8 cellular contexts compared by ENCODE assay signal in the genomic region with DNA sequence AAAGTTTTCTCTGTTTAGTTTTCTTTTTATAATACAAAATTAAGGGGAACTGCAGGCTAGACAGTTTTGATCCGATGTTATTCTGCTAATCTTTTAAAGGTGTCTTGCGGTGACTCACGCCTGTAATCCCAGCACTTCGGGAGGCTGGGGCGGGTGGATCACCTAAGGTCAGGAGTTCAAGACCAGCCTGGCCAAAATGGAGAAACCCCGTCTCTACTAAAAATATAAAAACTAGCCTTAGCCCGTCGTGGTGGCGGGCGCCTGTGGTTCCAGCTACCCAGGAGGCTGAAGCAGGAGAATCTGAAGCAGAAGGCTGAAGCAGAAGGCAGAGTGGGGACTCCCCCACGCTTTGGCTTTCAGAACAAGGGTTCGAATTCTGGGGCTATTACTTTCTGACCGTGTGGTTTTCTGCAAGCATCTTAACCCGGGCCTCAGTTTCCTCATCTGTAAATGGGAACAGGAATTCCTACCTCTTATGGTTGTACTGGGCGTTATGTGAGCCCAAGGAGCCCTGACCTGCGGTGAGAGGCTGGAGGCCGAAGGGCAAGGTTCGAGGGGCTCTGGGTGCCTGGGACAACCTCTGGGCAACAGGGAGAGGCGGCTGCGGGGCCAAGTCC. TPM values are rescaled to one million over a fixed set of nuclear protein-coding genes. Genes with fewer than 3 reads are reported as not detected.
DNase-seq lines count a peak whose midpoint lies in the region; ATAC-seq and TF ChIP-seq lines count a peak whose summit lies in the region.

No MANE protein-coding gene starts in this region.

- no peaks in the 10 kb centered on the region for H3K27me3 Mint-ChIP-seq in CD8-positive, alpha-beta T cell (ENCODE audit: low read depth)
- peaks cover 14% of the 10 kb centered on the region for H3K27me3 Mint-ChIP-seq in endothelial cell (ENCODE audit: unreplicated experiment)

- peaks cover 30% of the 10 kb centered on the region for H3K4me1 Mint-ChIP-seq in CD8-positive, alpha-beta T cell (ENCODE audit: low read depth)
- H3K4me1 Mint-ChIP-seq in endothelial cell (ENCODE audit: unreplicated experiment), result peaks cover 20% of the 10 kb centered on the region

- peaks cover 4% of the 10 kb centered on the region for H3K9me3 ChIP-seq in CD8-positive, alpha-beta T cell (ENCODE audit: low read length)
- no peaks in the 10 kb centered on the region for H3K9me3 ChIP-seq in NT2/D1 (ENCODE audit: insufficient read depth, low read length)
- H3K9me3 ChIP-seq in neuron (ENCODE audit: low read length), result no peaks in the 10 kb centered on the region

- H3K9me3 Mint-ChIP-seq in CD8-positive, alpha-beta T cell, result peaks cover 9% of the 10 kb centered on the region
- H3K9me3 Mint-ChIP-seq in endothelial cell (ENCODE audit: unreplicated experiment), result no peaks in the 10 kb centered on the region

- H3K27me3 ChIP-seq in CD8-positive, alpha-beta T cell (ENCODE audit: insufficient read depth, low read length), result no peaks in the 10 kb centered on the region
- H3K27me3 ChIP-seq in NT2/D1 (ENCODE audit: insufficient read depth, insufficient read length) (no peaks in the 10 kb centered on the region), neuron (ENCODE audit: insufficient read depth, low read length) (no peaks in the 10 kb centered on the region)

- DNase-seq in CD8-positive, alpha-beta T cell, result peak in 1 of 7 experiments; percentile 58
- no peak for DNase-seq in NT2/D1 (ENCODE audit: low read depth, low spot score)
- DNase-seq in endothelial cell (ENCODE audit: low spot score), result no peak
- DNase-seq in NCI-H526 (lab: John Stamatoyannopoulos, UW), result no peak
- DNase-seq in LoVo (ENCODE audit: low spot score), result no peak

- no peaks in the 10 kb centered on the region for H3K36me3 ChIP-seq in CD8-positive, alpha-beta T cell (ENCODE audit: insufficient read depth, low read length)
- H3K36me3 ChIP-seq in NT2/D1 (ENCODE audit: insufficient read depth, insufficient read length, low read length) (peaks cover 20% of the 10 kb centered on the region), neuron (ENCODE audit: insufficient read depth, low read length) (peaks cover 3% of the 10 kb centered on the region)

- peak overlapping the region; percentile 97 for H3K27ac Mint-ChIP-seq in CD8-positive, alpha-beta T cell
- H3K27ac Mint-ChIP-seq in endothelial cell (ENCODE audit: unreplicated experiment), result peak overlapping the region; percentile 99

- no peak for TF ChIP-seq CTCF in CD8-positive, alpha-beta T cell (IDR thresholded peaks at IDR 0.05)
- no peak for TF ChIP-seq CTCF in endothelial cell (IDR thresholded peaks at IDR 0.05; ENCODE audit: unreplicated experiment)

- intact Hi-C loops in CD8-positive, alpha-beta T cell (cut with DNase I, micrococcal nuclease), result loop anchor here (2.0 to 10.0 kb wide), 9 partner anchors 142 to 1310 kb away; partner anchors contain the start of genes AMFR (in 1 of the 2), CCDC102A (in 1 of the 2), CIAPIN1 (in 1 of the 2) and COQ9 (in 1 of the 2)

- H2AFZ ChIP-seq in neuron (ENCODE audit: low read depth, low read length), result peak overlapping the region; percentile 24

- H3K4me3 ChIP-seq in CD8-positive, alpha-beta T cell (ENCODE audit: low read depth, low read length), result peak overlapping the region; percentile 79
- H3K4me3 ChIP-seq in NT2/D1 (ENCODE audit: insufficient read length, low read depth) (peak overlapping the region; percentile 92), neuron (ENCODE audit: low read length) (peak overlapping the region; percentile 77)

- peaks cover 21% of the 10 kb centered on the region for H3K4me1 ChIP-seq in CD8-positive, alpha-beta T cell (ENCODE audit: insufficient read depth, low read length)
- H3K4me1 ChIP-seq in NT2/D1 (ENCODE audit: insufficient read depth, insufficient read length), result peaks cover 6% of the 10 kb centered on the region
- H3K4me1 ChIP-seq in neuron (ENCODE audit: insufficient read depth, low read length), result peaks cover 17% of the 10 kb centered on the region

- peaks cover 10% of the 10 kb centered on the region for H3K36me3 Mint-ChIP-seq in CD8-positive, alpha-beta T cell
- no peaks in the 10 kb centered on the region for H3K36me3 Mint-ChIP-seq in endothelial cell (ENCODE audit: low read depth, unreplicated experiment)

- ATAC-seq in CD8-positive, alpha-beta T cell, result no peak
- no peak for ATAC-seq in GM18858 (IDR thresholded peaks at IDR 0.05; ENCODE audit: unreplicated experiment)
- no peak for ATAC-seq in HG03460 (IDR thresholded peaks at IDR 0.05; ENCODE audit: unreplicated experiment)

- H3K27ac ChIP-seq in CD8-positive, alpha-beta T cell (ENCODE audit: low read depth, low read length), result peak overlapping the region; percentile 72

- peak overlapping the region; percentile 98 for H3K9ac ChIP-seq in NT2/D1 (ENCODE audit: insufficient read length, low read depth)

- POLR2A ChIA-PET in CD8-positive, alpha-beta T cell (lab: Charles Lee), result interaction anchor here (0.6 to 1.9 kb wide), 7 partner anchors 9 to 872 kb away, joined by 3 to 7 read pairs (median 4); partner anchors contain the start of genes ADGRG3 and CFAP20

- H3K4me3 Mint-ChIP-seq in CD8-positive, alpha-beta T cell, result peak overlapping the region; percentile 94
- peak overlapping the region; percentile 98 for H3K4me3 Mint-ChIP-seq in endothelial cell (ENCODE audit: unreplicated experiment)

- CTCF ChIA-PET in CD8-positive, alpha-beta T cell (lab: Charles Lee), result interaction anchor here (0.8 to 3.3 kb wide), 6 partner anchors 8 to 289 kb away, joined by 3 to 17 read pairs (median 6); no protein-coding TSS in a partner anchor

RNA-seq across cellular contexts. Expression of gene KATNB1, which starts 1.2 kb away (rescaled TPM):
- total RNA-seq in CD8-positive, alpha-beta T cell, result 10 to 100 TPM; 15.0 to 17.5 TPM
- 29.2 TPM for total RNA-seq in endothelial cell (ENCODE audit: unreplicated experiment)

RNA-seq across cellular contexts. Expression of gene DRC7, which starts 39.8 kb away (rescaled TPM):
- total RNA-seq in CD8-positive, alpha-beta T cell, result not detected
- 1.8 TPM for total RNA-seq in endothelial cell (ENCODE audit: unreplicated experiment)
